In genomic region chr2:218710687-218711549, GRCh38 we compare ENCODE assay signal across 8 cellular contexts. TPM values are rescaled to one million over a fixed set of nuclear protein-coding genes. Genes with fewer than 3 reads are reported as not detected.
DNase-seq lines count a peak whose midpoint lies in the region; ATAC-seq and TF ChIP-seq lines count a peak whose summit lies in the region.

TTLL4 (plus strand) TSS chr2:218710835; CDS start chr2:218737677, 26,842 bp downstream.

- peaks cover 49% of the 10 kb centered on the region for H3K79me2 ChIP-seq in GM23338 (replicated peaks; ENCODE audit: insufficient read depth)

- H3K27me3 ChIP-seq in GM23338 (ENCODE audit: insufficient read depth): no peaks in the 10 kb centered on the region
- no peaks in the 10 kb centered on the region for H3K27me3 ChIP-seq in naive thymus-derived CD4-positive, alpha-beta T cell (ENCODE audit: control insufficient read depth in 2 of 2, insufficient read depth in 2 of 2, low read length in 2 of 2)

- H3K27ac ChIP-seq in GM23338 (ENCODE audit: low read depth): no peak within 1 kb of the TSS; the same call in 1 of the 2 replicates
- peak within 1 kb of the TSS; percentile 86 for H3K27ac ChIP-seq in naive thymus-derived CD4-positive, alpha-beta T cell (ENCODE audit: low read depth, low read length)

- POLR2A ChIA-PET in naive thymus-derived CD4-positive, alpha-beta T cell (lab: Charles Lee): interaction anchor here (0.6 to 2.8 kb wide), 4 partner anchors 11 to 62 kb away, joined by 3 to 11 read pairs (median 6); partner anchors contain the start of genes BCS1L, RNF25, STK36 and ZNF142

- peaks cover 15% of the 10 kb centered on the region; the same call in 1 of the 2 replicates for H4K20me1 ChIP-seq in GM23338 (replicated peaks; ENCODE audit: insufficient read depth)

- ATAC-seq in GM23338: peak; percentile 95
- peak; percentile 99 for ATAC-seq in naive thymus-derived CD4-positive, alpha-beta T cell
- ATAC-seq in stimulated activated naive B cell treated with anti-CD40 and anti-IgM and Interleukin-4, amounts not matched to agents 10 μg/mL and 1 μg/mL and 100 μg/mL, for 72 hours (replicated peaks): peak; percentile 95 to 96

- no peaks in the 10 kb centered on the region for H3K9me2 ChIP-seq in GM23338 (ENCODE audit: insufficient read depth)

- H3K4me3 ChIP-seq in GM23338: peak within 1 kb of the TSS; percentile 69
- peak within 1 kb of the TSS; percentile 79 for H3K4me3 ChIP-seq in naive thymus-derived CD4-positive, alpha-beta T cell (ENCODE audit: low read length)

- H3K36me3 ChIP-seq in GM23338 (ENCODE audit: insufficient read depth): no peaks in the 10 kb centered on the region
- no peaks in the 10 kb centered on the region for H3K36me3 ChIP-seq in naive thymus-derived CD4-positive, alpha-beta T cell (ENCODE audit: control insufficient read depth in 2 of 3, insufficient read depth in 3 of 3, low read length in 3 of 3)

- no peaks in the 10 kb centered on the region; the same call in 1 of the 2 replicates for H3F3A ChIP-seq in GM23338 (replicated peaks; ENCODE audit: low read depth)

- DNase-seq in EH (ENCODE audit: low read depth) (peak; percentile 97), GM23338 (ENCODE audit: low spot score) (peak; percentile 98), LHCN-M2 (ENCODE audit: low read depth) (peak; percentile 96), RPMI7951 (ENCODE audit: low read depth) (peak; percentile 95), fibroblast of gingiva (ENCODE audit: low read depth) (peak; percentile 95)
- DNase-seq in activated T-helper 1 cell treated with anti-CD3 and anti-CD28 coated beads, Interleukin-12 subunit alpha, Interleukin-12 subunit beta, Interleukin-2, Interleukin-4 antibody, amounts not matched to agents 30 ng/mL and 10 ng/mL and 1 ng/mL, durations not matched to agents 14 hours and 24 hours and 36 hours (ENCODE audit: low spot score): peak; percentile 99
- peak; percentile 98 to 99 (median 99) for DNase-seq in naive thymus-derived CD4-positive, alpha-beta T cell
- peak; percentile 98 for DNase-seq in stimulated activated naive B cell treated with anti-CD40 and anti-IgM and Interleukin-4, amounts not matched to agents 10 μg/mL and 1 μg/mL and 100 μg/mL, for 72 hours

- H3K4me1 Mint-ChIP-seq in GM23338: peaks cover 6% of the 10 kb centered on the region
- H3K4me1 Mint-ChIP-seq in activated T-helper 1 cell treated with anti-CD3 and anti-CD28 coated beads, Interleukin-12 subunit alpha, Interleukin-12 subunit beta, Interleukin-2, Interleukin-4 antibody, amounts not matched to agents 30 ng/mL and 10 ng/mL and 1 ng/mL, durations not matched to agents 14 hours and 24 hours and 36 hours (ENCODE audit: low read depth): peaks cover 27% of the 10 kb centered on the region
- peaks cover 17 to 31% (median 19%) of the 10 kb centered on the region in 7 donors for H3K4me1 Mint-ChIP-seq in naive thymus-derived CD4-positive, alpha-beta T cell
- H3K4me1 Mint-ChIP-seq in stimulated activated naive B cell treated with anti-CD40 and anti-IgM and Interleukin-4, amounts not matched to agents 10 μg/mL and 1 μg/mL and 100 μg/mL, for 72 hours: peaks cover 9 to 16% of the 10 kb centered on the region in 2 donors

- peaks cover 13% of the 10 kb centered on the region for H3K27me3 Mint-ChIP-seq in GM23338 (ENCODE audit: insufficient read depth, low read depth, poor library complexity)
- peaks cover 12% of the 10 kb centered on the region for H3K27me3 Mint-ChIP-seq in activated T-helper 1 cell treated with anti-CD3 and anti-CD28 coated beads, Interleukin-12 subunit alpha, Interleukin-12 subunit beta, Interleukin-2, Interleukin-4 antibody, amounts not matched to agents 30 ng/mL and 10 ng/mL and 1 ng/mL, durations not matched to agents 14 hours and 24 hours and 36 hours (ENCODE audit: insufficient read depth)
- H3K27me3 Mint-ChIP-seq in naive thymus-derived CD4-positive, alpha-beta T cell: peaks cover 0 to 7% (median 0%) of the 10 kb centered on the region in 5 donors
- peaks cover 0 to 5% of the 10 kb centered on the region in 2 donors for H3K27me3 Mint-ChIP-seq in stimulated activated naive B cell treated with anti-CD40 and anti-IgM and Interleukin-4, amounts not matched to agents 10 μg/mL and 1 μg/mL and 100 μg/mL, for 72 hours

- intact Hi-C loops in activated T-helper 1 cell treated with anti-CD3 and anti-CD28 coated beads, Interleukin-12 subunit alpha, Interleukin-12 subunit beta, Interleukin-2, Interleukin-4 antibody, amounts not matched to agents 30 ng/mL and 10 ng/mL and 1 ng/mL, durations not matched to agents 14 hours and 24 hours and 36 hours (cut with micrococcal nuclease): loop anchor here (1.0 to 10.0 kb wide), 18 partner anchors 22 to 787 kb away; partner anchors contain the start of genes AAMP, ARPC2, BCS1L and CNOT9
- intact Hi-C loops in naive thymus-derived CD4-positive, alpha-beta T cell (cut with micrococcal nuclease): loop anchor here (1.0 to 5.0 kb wide), 28 partner anchors 18 to 886 kb away; partner anchors contain the start of genes AAMP (in 2 of the 2), ARPC2 (in 2 of the 2), BCS1L (in 2 of the 2) and CNOT9 (in 2 of the 2)

- H2AFZ ChIP-seq in GM23338: peak within 1 kb of the TSS; percentile 98

- H3K4me1 ChIP-seq in GM23338 (ENCODE audit: insufficient read depth): peaks cover 11% of the 10 kb centered on the region; the same call in 1 of the 2 replicates
- H3K4me1 ChIP-seq in naive thymus-derived CD4-positive, alpha-beta T cell (ENCODE audit: control insufficient read depth in 2 of 2, insufficient read depth in 2 of 2, low read length in 2 of 2): peaks cover 8% of the 10 kb centered on the region in 2 donors

- H3K4me2 ChIP-seq in GM23338: peak within 1 kb of the TSS; percentile 86

- H3K9me3 ChIP-seq in naive thymus-derived CD4-positive, alpha-beta T cell (ENCODE audit: control insufficient read depth in 2 of 3, low read length in 3 of 3): no peaks in the 10 kb centered on the region

- H3K9me3 Mint-ChIP-seq in GM23338: peaks cover 4% of the 10 kb centered on the region; the same call in 1 of the 3 replicates
- H3K9me3 Mint-ChIP-seq in activated T-helper 1 cell treated with anti-CD3 and anti-CD28 coated beads, Interleukin-12 subunit alpha, Interleukin-12 subunit beta, Interleukin-2, Interleukin-4 antibody, amounts not matched to agents 30 ng/mL and 10 ng/mL and 1 ng/mL, durations not matched to agents 14 hours and 24 hours and 36 hours: no peaks in the 10 kb centered on the region
- H3K9me3 Mint-ChIP-seq in naive thymus-derived CD4-positive, alpha-beta T cell: peaks cover 0 to 3% (median 0%) of the 10 kb centered on the region in 11 donors
- no peaks in the 10 kb centered on the region for H3K9me3 Mint-ChIP-seq in stimulated activated naive B cell treated with anti-CD40 and anti-IgM and Interleukin-4, amounts not matched to agents 10 μg/mL and 1 μg/mL and 100 μg/mL, for 72 hours

- H3K27ac Mint-ChIP-seq in GM23338: peak within 1 kb of the TSS; percentile 70
- H3K27ac Mint-ChIP-seq in activated T-helper 1 cell treated with anti-CD3 and anti-CD28 coated beads, Interleukin-12 subunit alpha, Interleukin-12 subunit beta, Interleukin-2, Interleukin-4 antibody, amounts not matched to agents 30 ng/mL and 10 ng/mL and 1 ng/mL, durations not matched to agents 14 hours and 24 hours and 36 hours: peak within 1 kb of the TSS; percentile 87
- peak within 1 kb of the TSS; percentile 58 to 96 (median 90) for H3K27ac Mint-ChIP-seq in naive thymus-derived CD4-positive, alpha-beta T cell
- peak within 1 kb of the TSS; percentile 94 for H3K27ac Mint-ChIP-seq in stimulated activated naive B cell treated with anti-CD40 and anti-IgM and Interleukin-4, amounts not matched to agents 10 μg/mL and 1 μg/mL and 100 μg/mL, for 72 hours

- CTCF ChIA-PET in naive thymus-derived CD4-positive, alpha-beta T cell (lab: Charles Lee): interaction anchor here (0.8 to 1.7 kb wide), 5 partner anchors 11 to 186 kb away, joined by 3 to 8 read pairs (median 5); partner anchors contain the start of genes BCS1L, RNF25, STK36 and ZNF142

- peak; percentile 68 to 81 for TF ChIP-seq CTCF in GM23338 (conservative IDR thresholded peaks at IDR 0.05; ENCODE audit: low read depth in 2 of 2)

- peak within 1 kb of the TSS; percentile 99 for H3K4me3 Mint-ChIP-seq in GM23338
- H3K4me3 Mint-ChIP-seq in activated T-helper 1 cell treated with anti-CD3 and anti-CD28 coated beads, Interleukin-12 subunit alpha, Interleukin-12 subunit beta, Interleukin-2, Interleukin-4 antibody, amounts not matched to agents 30 ng/mL and 10 ng/mL and 1 ng/mL, durations not matched to agents 14 hours and 24 hours and 36 hours: peak within 1 kb of the TSS; percentile 94
- peak within 1 kb of the TSS; percentile 91 to 99 (median 97) for H3K4me3 Mint-ChIP-seq in naive thymus-derived CD4-positive, alpha-beta T cell
- peak within 1 kb of the TSS; percentile 93 to 96 for H3K4me3 Mint-ChIP-seq in stimulated activated naive B cell treated with anti-CD40 and anti-IgM and Interleukin-4, amounts not matched to agents 10 μg/mL and 1 μg/mL and 100 μg/mL, for 72 hours

- peaks cover 3% of the 10 kb centered on the region for H3K36me3 Mint-ChIP-seq in GM23338 (ENCODE audit: low read depth)
- peaks cover 4% of the 10 kb centered on the region for H3K36me3 Mint-ChIP-seq in activated T-helper 1 cell treated with anti-CD3 and anti-CD28 coated beads, Interleukin-12 subunit alpha, Interleukin-12 subunit beta, Interleukin-2, Interleukin-4 antibody, amounts not matched to agents 30 ng/mL and 10 ng/mL and 1 ng/mL, durations not matched to agents 14 hours and 24 hours and 36 hours (ENCODE audit: low read depth)
- peaks cover 0 to 4% (median 2%) of the 10 kb centered on the region in 5 donors for H3K36me3 Mint-ChIP-seq in naive thymus-derived CD4-positive, alpha-beta T cell
- H3K36me3 Mint-ChIP-seq in stimulated activated naive B cell treated with anti-CD40 and anti-IgM and Interleukin-4, amounts not matched to agents 10 μg/mL and 1 μg/mL and 100 μg/mL, for 72 hours: peaks cover 2 to 3% of the 10 kb centered on the region in 2 donors

TF ChIP-seq in GM23338, 12 proteins besides CTCF, POLR2A, EP300 and RAD21 (continues in another document):
- no peak for TF ChIP-seq ZNF114 (CRISPR knock-in tag; IDR thresholded peaks at IDR 0.05)

RNA-seq across cellular contexts. Expression of gene TTLL4, which starts in this region (rescaled TPM):
- 77.8 and 86.9 TPM in 2 replicates for total RNA-seq in GM23338 (2014; rRNA removed; shearing (Covaris generic))
- polyA plus RNA-seq in GM23338 (2016; fragmentation: Nextera tagmentation; extraction: Ambion mirVana): 48.7 and 53.5 TPM in 2 replicates
- total RNA-seq in LHCN-M2 (2014; rRNA removed): 10.1 and 12.1 TPM in 2 replicates
- polyA plus RNA-seq in LHCN-M2 (2012): 6.7 TPM
- 17.5 and 28.7 TPM in 2 replicates for total RNA-seq in RPMI7951 (2014; rRNA removed; shearing (Covaris generic))
- total RNA-seq in activated T-helper 1 cell treated with anti-CD3 and anti-CD28 coated beads, Interleukin-12 subunit alpha, Interleukin-12 subunit beta, Interleukin-2, Interleukin-4 antibody, amounts not matched to agents 30 ng/mL and 10 ng/mL and 1 ng/mL, durations not matched to agents 14 hours and 24 hours and 36 hours: 70.6 and 78.3 TPM in 2 replicates
- total RNA-seq in naive thymus-derived CD4-positive, alpha-beta T cell: 10 to 100 TPM; 18.7 to 35.8 (median 21.2) TPM
- polyA plus RNA-seq in naive thymus-derived CD4-positive, alpha-beta T cell: 1 to 10 TPM; 3.6 to 9.8 TPM
